14 cellular contexts compared by ENCODE assay signal in genomic region chr17:2723505-2723996, GRCh38. TPM values are rescaled to one million over a fixed set of nuclear protein-coding genes. Genes with fewer than 3 reads are reported as not detected.
DNase-seq lines count a peak whose midpoint lies in the region; ATAC-seq and TF ChIP-seq lines count a peak whose summit lies in the region.
"Had no signal": no experiment of that assay in that cellular context is flagged by ENCODE, and none has a peak within 500 bp of the region (broad histone marks: within the 10 kb centered on the region; RNA-seq: fewer than 3 reads in every experiment).

No MANE protein-coding gene starts in this region.

- no peak overlapping the region for H2AK5ac ChIP-seq in H9 (ENCODE audit: insufficient read length, low read length)

- H3K27me3 Mint-ChIP-seq in H9 (ENCODE audit: low read depth) (peaks cover 9% of the 10 kb centered on the region), nephron progenitor cell (ENCODE audit: low read depth, poor library complexity) (peaks cover 78% of the 10 kb centered on the region)

- H3K23ac ChIP-seq in H9 (ENCODE audit: insufficient read length, low read depth, low read length) = no peak overlapping the region

- no peak overlapping the region; a peak in 2 of 7 replicates for H3K27ac Mint-ChIP-seq in H9
- H3K27ac Mint-ChIP-seq in nephron progenitor cell = no peak overlapping the region
- H3K27ac Mint-ChIP-seq: brain had no signal

- H3K36me3 ChIP-seq in A673 (ENCODE audit: insufficient read depth, low read length, poor library complexity, severe bottlenecking) (no peaks in the 10 kb centered on the region), esophagus squamous epithelium (no peaks in the 10 kb centered on the region), adrenal gland (replicated peaks in 1 of 2) (no peaks in the 10 kb centered on the region)
- H3K36me3 ChIP-seq: neutrophil had no signal

- no peak overlapping the region for H4K8ac ChIP-seq in H9 (replicated peaks; ENCODE audit: insufficient read length, low read depth, low read length)

- H3K4me3 Mint-ChIP-seq in H9 = peak overlapping the region; percentile 66 to 73
- peak overlapping the region; percentile 25 for H3K4me3 Mint-ChIP-seq in nephron progenitor cell

- H2AFZ ChIP-seq in H9 (ENCODE audit: low read length) = no peak overlapping the region

- no peak overlapping the region for H2BK12ac ChIP-seq in H9 (ENCODE audit: insufficient read length, low read depth, low read length)

- H3K4me3 ChIP-seq in A673 (ENCODE audit: low read depth, low read length, poor library complexity, severe bottlenecking) = no peak overlapping the region
- peak overlapping the region; percentile 36 to 67 (median 54) for H3K4me3 ChIP-seq in esophagus squamous epithelium
- no peak overlapping the region for H3K4me3 ChIP-seq in adrenal gland
- H3K4me3 ChIP-seq: SK-N-MC had no signal

- peak overlapping the region; percentile 72 for H3K4me2 ChIP-seq in H9 (ENCODE audit: insufficient read depth, insufficient read length, low read length)

- H3K36me3 Mint-ChIP-seq in H9 (ENCODE audit: insufficient read depth in 1 of 3, low read depth in 3 of 3) = peaks cover under 1 to 14% (median 9%) of the 10 kb centered on the region in 3 experiments; a peak in 5 of 7 replicates
- no peaks in the 10 kb centered on the region for H3K36me3 Mint-ChIP-seq in nephron progenitor cell (ENCODE audit: low read depth)

- no peak overlapping the region for H2BK20ac ChIP-seq in H9 (ENCODE audit: low read depth, low read length, poor library complexity, severe bottlenecking)

- H3K4me1 ChIP-seq in A673 (ENCODE audit: insufficient read depth, low read length, poor library complexity, severe bottlenecking) (no peaks in the 10 kb centered on the region), H9 (ENCODE audit: insufficient read depth, low read length) (peaks cover 6% of the 10 kb centered on the region; the same call in 1 of the 2 replicates), esophagus squamous epithelium (peaks cover 12 to 37% (median 14%) of the 10 kb centered on the region in 3 donors), adrenal gland (replicated peaks in 1 of 2) (no peaks in the 10 kb centered on the region)

- no peak overlapping the region for H4K5ac ChIP-seq in H9 (ENCODE audit: insufficient read length, low read depth, low read length)

- CTCF ChIA-PET in A673 (lab: Charles Lee) = no interaction called here

- peaks cover 3% of the 10 kb centered on the region for H3K23me2 ChIP-seq in H9 (ENCODE audit: insufficient read length, low read depth, low read length, poor library complexity, severe bottlenecking)

- no peak for ATAC-seq in HG03439 (IDR thresholded peaks at IDR 0.05; ENCODE audit: unreplicated experiment)
- no peak for ATAC-seq in omental fat pad (ENCODE audit: low FRiP score)

- H3K9ac ChIP-seq in H9 (ENCODE audit: extremely low read depth, insufficient read length, low read length) = peak overlapping the region; percentile 23

- POLR2A ChIA-PET in A673 (lab: Charles Lee; ENCODE audit: low non-redundant PET) = no interaction called here

- H2BK15ac ChIP-seq in H9 (ENCODE audit: low read depth, low read length) = no peak overlapping the region; the same call in 1 of the 2 replicates

- H3K27me3 ChIP-seq in A673 (replicated peaks; ENCODE audit: insufficient read depth, low read depth, low read length, poor library complexity) = peaks cover 29% of the 10 kb centered on the region
- no peaks in the 10 kb centered on the region for H3K27me3 ChIP-seq in H9 (ENCODE audit: insufficient read depth, low read length)
- H3K27me3 ChIP-seq in esophagus squamous epithelium = peaks cover 0 to 58% (median 0%) of the 10 kb centered on the region in 4 donors
- peaks cover 11% of the 10 kb centered on the region for H3K27me3 ChIP-seq in adrenal gland

- H3K4me1 Mint-ChIP-seq in H9 = peaks cover 13 to 45% of the 10 kb centered on the region in 2 experiments
- H3K4me1 Mint-ChIP-seq in nephron progenitor cell = peaks cover 6% of the 10 kb centered on the region

- H3K56ac ChIP-seq in H9 (ENCODE audit: insufficient read length, low read depth, low read length) = no peak overlapping the region

- H3K14ac ChIP-seq in H9 (ENCODE audit: insufficient read depth, low read length) = no peak overlapping the region

- DNase-seq in A673 (ENCODE audit: low spot score) (peak; percentile 25), H9 (peak; percentile 92), esophagus squamous epithelium (lab: John Stamatoyannopoulos, UW) (no peak), nephron progenitor cell (no peak), omental fat pad (ENCODE audit: low spot score) (no peak), adrenal gland (no peak)
- no peak for DNase-seq in stimulated activated CD4-positive, alpha-beta T cell treated with anti-CD3 and anti-CD28 coated beads, Interleukin-2, amount 100 ng/mL, for 24 hours

- no peaks in the 10 kb centered on the region for H4K20me1 ChIP-seq in H9 (ENCODE audit: control insufficient read depth, insufficient read depth, insufficient read length)

- H3K9me3 Mint-ChIP-seq in H9 (no peaks in the 10 kb centered on the region), nephron progenitor cell (peaks cover 6% of the 10 kb centered on the region)

- H3K79me2 ChIP-seq in H9 (ENCODE audit: insufficient read depth, low read length) = no peaks in the 10 kb centered on the region

- TF ChIP-seq POLR2A in esophagus squamous epithelium (IDR thresholded peaks at IDR 0.05) = no peak
- no peak for TF ChIP-seq POLR2A in adrenal gland (IDR thresholded peaks at IDR 0.05)

- TF ChIP-seq CTCF in A673 (conservative IDR thresholded peaks at IDR 0.05; ENCODE audit: low read depth, low read length) = no peak
- TF ChIP-seq CTCF in H9 (conservative IDR thresholded peaks at IDR 0.05) = no peak
- TF ChIP-seq CTCF in esophagus squamous epithelium (IDR thresholded peaks at IDR 0.05) = no peak
- TF ChIP-seq CTCF in nephron progenitor cell (IDR thresholded peaks at IDR 0.05) = no peak
- no peak for TF ChIP-seq CTCF in omental fat pad (IDR thresholded peaks at IDR 0.05)
- TF ChIP-seq CTCF in adrenal gland (IDR thresholded peaks at IDR 0.05) = no peak

- H2BK120ac ChIP-seq in H9 (ENCODE audit: low read depth, low read length, poor library complexity, severe bottlenecking) = no peak overlapping the region

- no TSS peak for BruUV-seq in A673 (replicated peaks; lab: Mats Ljungman, UMichigan)

- H3K4ac ChIP-seq in H9 (ENCODE audit: low read depth, low read length) = no peak overlapping the region

- WGBS in H9 (ENCODE audit: extremely low coverage, insufficient read length, low lambda C conversion rate) = no CpG with 5 or more reads among the region's 18 CpGs
- WGBS in esophagus squamous epithelium, 2 donors = 24% methylated on average over 2 of the region's 18 CpGs; no CpG with 5 or more reads in 1 of the 2 donors
- WGBS in adrenal gland, 4 donors = 42 to 48% (median 43%) methylated on average over 10 to 18 of the region's 18 CpGs; no CpG with 5 or more reads in 1 of the 4 donors

- no peak overlapping the region for H3K18ac ChIP-seq in H9 (ENCODE audit: insufficient read length, low read depth, low read length)

- no peak overlapping the region for H3T11ph ChIP-seq in H9 (ENCODE audit: low read length)

- H3K27ac ChIP-seq in A673 (ENCODE audit: low read depth, low read length, poor library complexity, severe bottlenecking) (no peak overlapping the region), H9 (ENCODE audit: insufficient read length, low read depth, low read length) (no peak overlapping the region), esophagus squamous epithelium (peak overlapping the region; percentile 69 to 88 (median 76)), adrenal gland (no peak overlapping the region)
- H3K27ac ChIP-seq: neutrophil, SK-N-MC had no signal

- no peak overlapping the region for H2BK5ac ChIP-seq in H9 (ENCODE audit: insufficient read length, low read length)

- no peaks in the 10 kb centered on the region for H3K79me1 ChIP-seq in H9 (ENCODE audit: insufficient read depth, low read depth, low read length, poor library complexity, severe bottlenecking)

- intact Hi-C loops in A673 (cut with micrococcal nuclease; ENCODE audit: unreplicated experiment) = no loop called here
- intact Hi-C loops in esophagus squamous epithelium (cut with DNase I) = no loop called here
- intact Hi-C loops in adrenal gland (cut with DNase I) = no loop called here

- H4K91ac ChIP-seq in H9 (ENCODE audit: insufficient read length, low read depth, low read length) = no peak overlapping the region

- H3K9me3 ChIP-seq in A673 (ENCODE audit: low read depth, low read length, poor library complexity, severe bottlenecking) (no peaks in the 10 kb centered on the region), H9 (ENCODE audit: control insufficient read depth, low read depth, low read length) (no peaks in the 10 kb centered on the region), esophagus squamous epithelium (no peaks in the 10 kb centered on the region), adrenal gland (replicated peaks in 1 of 3) (no peaks in the 10 kb centered on the region)
- H3K9me3 ChIP-seq: neutrophil had no signal

RNA-seq across cellular contexts. Expression of gene CLUH, which starts 12.0 kb away (rescaled TPM):
- 153 and 162 TPM in 2 replicates for total RNA-seq in A673 (2021)
- total RNA-seq in H9 (2021) = 91.3 and 97.0 TPM in 2 replicates
- 100 to 1,000 TPM in 3 of 4 donors, 10 to 100 TPM in 1; 89.2 to 164 (median 136) TPM for total RNA-seq in esophagus squamous epithelium
- total RNA-seq in omental fat pad = 100 to 1,000 TPM in 2 of 4 donors, 10 to 100 TPM in 2; 39.2 to 167 (median 95.0) TPM
- 100 to 1,000 TPM; 116 to 191 (median 135) TPM for total RNA-seq in adrenal gland
- 100 to 1,000 TPM in 2 of 3 donors, 10 to 100 TPM in 1; 57.6 to 118 (median 109) TPM for polyA plus RNA-seq in adrenal gland

RNA-seq across cellular contexts. Expression of gene CCDC92B, which starts 25.9 kb away (rescaled TPM):
- total RNA-seq in A673 (2021) (0.09 TPM in 1 of 2 replicates, not detected in the other), H9 (2021) (7.1 and 8.0 TPM in 2 replicates), esophagus squamous epithelium (under 1 TPM in 3 of 4 donors, not detected in 1; 0.15 to 0.57 (median 0.35) TPM), omental fat pad (not detected), adrenal gland (1 to 10 TPM in 1 of 8 donors, under 1 TPM in 4, not detected in 3; 0.10 to 1.5 (median 0.17) TPM)
- polyA plus RNA-seq in adrenal gland = 1 to 10 TPM in 1 of 3 donors, under 1 TPM in 2; 0.59 to 4.7 (median 0.77) TPM
- total RNA-seq: activated CD8-positive, alpha-beta memory T cell treated with anti-CD3 and anti-CD28 coated beads for 36 hours; NCI-H460 had no signal
- polyA plus RNA-seq: CD14-positive monocyte had no signal

Comparison
In these comparisons a context has a peak if more than half of its experiments do, and no peak if none do; other contexts are left out.
1. DNase-seq: peak in A673 (single experiment) and H9 (single experiment); none in esophagus squamous epithelium (single experiment), nephron progenitor cell (single experiment), stimulated activated CD4-positive, alpha-beta T cell treated with anti-CD3 and anti-CD28 coated beads, Interleukin-2, amount 100 ng/mL, for 24 hours (0 of 2), omental fat pad (single experiment) and adrenal gland (0 of 7).
2. H3K27ac ChIP-seq: peak in esophagus squamous epithelium (4 of 4); none in A673 (single experiment), H9 (single experiment) and adrenal gland (0 of 5).
3. H3K4me3 ChIP-seq: peak in esophagus squamous epithelium (4 of 4); none in A673 (single experiment) and adrenal gland (0 of 4).